15 cellular contexts compared by ENCODE assay signal in genomic region chr3:191961036-191961435, GRCh38.
"Had no signal": no experiment of that assay in that cellular context is flagged by ENCODE, and none has a peak within 500 bp of the region (broad histone marks: within the 10 kb centered on the region; RNA-seq: fewer than 3 reads in every experiment).

No MANE protein-coding gene starts in this region.

- H3K27ac ChIP-seq: esophagus muscularis mucosa, hepatocyte, left ventricle myocardium inferior, spleen, stomach, thoracic aorta had no signal

- H2AFZ ChIP-seq: hepatocyte had no signal

- DNase-seq: activated CD4-positive, alpha-beta T cell treated with anti-CD3 and anti-CD28 coated beads, Interleukin-2, amount 50 U/mL, for 48 hours; activated naive CD4-positive, alpha-beta T cell treated with anti-CD3 and anti-CD28 coated beads for 36 hours; islet precursor cell; left ventricle myocardium inferior; ovary; spleen; stimulated activated CD4-positive, alpha-beta T cell treated with anti-CD3 and anti-CD28 coated beads, Interleukin-1b, Interleukin-23, amount 100 ng/mL, for 48 hours; stomach had no signal

- H3K36me3 Mint-ChIP-seq: memory B cell had no signal

- H3K27me3 ChIP-seq: cardiac muscle cell, esophagus muscularis mucosa, hepatocyte, ovary, spleen, stomach had no signal

- H3K9me3 Mint-ChIP-seq: activated naive CD4-positive, alpha-beta T cell treated with anti-CD3 and anti-CD28 coated beads for 36 hours; activated T-helper 2 cell treated with anti-CD3 and anti-CD28 coated beads, Interferon-gamma antibody, Interleukin-2, Interleukin-4, amounts not matched to agents 10 μg/mL and 5 μg/mL and 100 μg/mL, durations not matched to agents 14 hours and 24 hours and 36 hours; memory B cell had no signal

- H3K4me3 Mint-ChIP-seq: activated naive CD4-positive, alpha-beta T cell treated with anti-CD3 and anti-CD28 coated beads for 36 hours; memory B cell had no signal

- H3K27ac Mint-ChIP-seq: activated naive CD4-positive, alpha-beta T cell treated with anti-CD3 and anti-CD28 coated beads for 36 hours; activated T-helper 2 cell treated with anti-CD3 and anti-CD28 coated beads, Interferon-gamma antibody, Interleukin-2, Interleukin-4, amounts not matched to agents 10 μg/mL and 5 μg/mL and 100 μg/mL, durations not matched to agents 14 hours and 24 hours and 36 hours; memory B cell had no signal

- H3K4me1 ChIP-seq: left ventricle myocardium inferior, spleen, stomach had no signal

- H3K4me3 ChIP-seq: cardiac muscle cell, esophagus muscularis mucosa, hepatocyte, left ventricle myocardium inferior, ovary, spleen, stomach, thoracic aorta had no signal

- ATAC-seq: sciatic nerve had no signal

- H3K4me2 ChIP-seq: hepatocyte had no signal

- H3K27me3 Mint-ChIP-seq: memory B cell had no signal

- H3K79me2 ChIP-seq: hepatocyte had no signal

- H3K9me3 ChIP-seq: esophagus muscularis mucosa, left ventricle myocardium inferior, ovary, spleen, stomach, thoracic aorta had no signal

- H3K36me3 ChIP-seq: cardiac muscle cell, esophagus muscularis mucosa, left ventricle myocardium inferior, ovary, spleen, stomach, thoracic aorta had no signal
